1 cellular context compared by ENCODE assay signal in the genomic region with DNA sequence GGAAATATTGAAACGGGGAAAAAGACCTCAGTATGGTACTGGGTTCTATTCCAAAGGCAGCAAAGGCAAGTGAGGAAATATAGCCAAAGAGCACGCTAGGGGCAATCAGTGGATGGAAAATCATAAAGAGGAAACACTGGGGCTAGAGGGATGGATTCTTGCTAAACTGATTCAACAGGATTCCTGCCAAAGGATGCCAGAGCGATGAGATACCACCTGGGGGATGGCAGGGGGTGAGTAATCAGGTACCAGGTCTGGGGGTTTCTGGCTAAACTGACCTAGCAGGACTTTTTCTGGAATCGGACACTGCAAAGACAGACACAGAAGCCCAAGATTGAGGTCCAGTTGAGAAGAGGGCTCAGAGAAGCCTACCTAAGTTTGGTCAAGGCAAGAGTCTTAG.
TF ChIP-seq lines count a peak whose summit lies in the region.

No MANE protein-coding gene starts in this region.

TF ChIP-seq in SK-N-SH treated with all-trans-retinoic acid at 6 μM for 48 hours, 23 proteins besides CTCF, POLR2A, EP300 and RAD21:
- TF ChIP-seq ZNF8 (CRISPR knock-in tag; IDR thresholded peaks at IDR 0.05) (no peak), PATZ1 (CRISPR knock-in tag; IDR thresholded peaks at IDR 0.05; ENCODE audit: borderline replicate concordance) (no peak), BACH2 (CRISPR knock-in tag; IDR thresholded peaks at IDR 0.05; ENCODE audit: borderline replicate concordance) (no peak), RARB (CRISPR knock-in tag; IDR thresholded peaks at IDR 0.05) (no peak), POU6F1 (CRISPR knock-in tag; IDR thresholded peaks at IDR 0.05; ENCODE audit: borderline replicate concordance, low read depth) (no peak), GLIS3 (CRISPR knock-in tag; IDR thresholded peaks at IDR 0.05) (no peak), ZC3H10 (CRISPR knock-in tag; IDR thresholded peaks at IDR 0.05) (no peak), ZNF70 (CRISPR knock-in tag; IDR thresholded peaks at IDR 0.05) (no peak), ISL1 (CRISPR knock-in tag; IDR thresholded peaks at IDR 0.05) (no peak), ZFP3 (CRISPR knock-in tag; IDR thresholded peaks at IDR 0.05) (no peak), CSDC2 (CRISPR knock-in tag; IDR thresholded peaks at IDR 0.05) (no peak), OSR1 (CRISPR knock-in tag; IDR thresholded peaks at IDR 0.05) (no peak), ESRRG (CRISPR knock-in tag; IDR thresholded peaks at IDR 0.05) (no peak), ZFP30 (CRISPR knock-in tag; IDR thresholded peaks at IDR 0.05) (no peak), TCF4 (CRISPR knock-in tag; IDR thresholded peaks at IDR 0.05; ENCODE audit: borderline replicate concordance) (no peak), TOX (CRISPR knock-in tag; IDR thresholded peaks at IDR 0.05; ENCODE audit: borderline replicate concordance) (no peak), SNAI2 (CRISPR knock-in tag; IDR thresholded peaks at IDR 0.05) (no peak)
- TF ChIP-seq, protein P1, sequence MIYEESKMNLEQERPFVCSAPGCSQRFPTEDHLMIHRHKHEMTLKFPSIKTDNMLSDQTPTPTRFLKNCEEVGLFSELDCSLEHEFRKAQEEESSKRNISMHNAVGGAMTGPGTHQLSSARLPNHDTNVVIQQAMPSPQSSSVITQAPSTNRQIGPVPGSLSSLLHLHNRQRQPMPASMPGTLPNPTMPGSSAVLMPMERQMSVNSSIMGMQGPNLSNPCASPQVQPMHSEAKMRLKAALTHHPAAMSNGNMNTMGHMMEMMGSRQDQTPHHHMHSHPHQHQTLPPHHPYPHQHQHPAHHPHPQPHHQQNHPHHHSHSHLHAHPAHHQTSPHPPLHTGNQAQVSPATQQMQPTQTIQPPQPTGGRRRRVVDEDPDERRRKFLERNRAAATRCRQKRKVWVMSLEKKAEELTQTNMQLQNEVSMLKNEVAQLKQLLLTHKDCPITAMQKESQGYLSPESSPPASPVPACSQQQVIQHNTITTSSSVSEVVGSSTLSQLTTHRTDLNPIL (CRISPR knock-in tag; IDR thresholded peaks at IDR 0.05; ENCODE audit: low read depth), result no peak
- TF ChIP-seq, protein P2, sequence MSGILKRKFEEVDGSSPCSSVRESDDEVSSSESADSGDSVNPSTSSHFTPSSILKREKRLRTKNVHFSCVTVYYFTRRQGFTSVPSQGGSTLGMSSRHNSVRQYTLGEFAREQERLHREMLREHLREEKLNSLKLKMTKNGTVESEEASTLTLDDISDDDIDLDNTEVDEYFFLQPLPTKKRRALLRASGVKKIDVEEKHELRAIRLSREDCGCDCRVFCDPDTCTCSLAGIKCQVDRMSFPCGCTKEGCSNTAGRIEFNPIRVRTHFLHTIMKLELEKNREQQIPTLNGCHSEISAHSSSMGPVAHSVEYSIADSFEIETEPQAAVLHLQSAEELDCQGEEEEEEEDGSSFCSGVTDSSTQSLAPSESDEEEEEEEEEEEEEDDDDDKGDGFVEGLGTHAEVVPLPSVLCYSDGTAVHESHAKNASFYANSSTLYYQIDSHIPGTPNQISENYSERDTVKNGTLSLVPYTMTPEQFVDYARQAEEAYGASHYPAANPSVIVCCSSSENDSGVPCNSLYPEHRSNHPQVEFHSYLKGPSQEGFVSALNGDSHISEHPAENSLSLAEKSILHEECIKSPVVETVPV (CRISPR knock-in tag; IDR thresholded peaks at IDR 0.05), result no peak
